20 cellular contexts compared by ENCODE assay signal in the genomic region with DNA sequence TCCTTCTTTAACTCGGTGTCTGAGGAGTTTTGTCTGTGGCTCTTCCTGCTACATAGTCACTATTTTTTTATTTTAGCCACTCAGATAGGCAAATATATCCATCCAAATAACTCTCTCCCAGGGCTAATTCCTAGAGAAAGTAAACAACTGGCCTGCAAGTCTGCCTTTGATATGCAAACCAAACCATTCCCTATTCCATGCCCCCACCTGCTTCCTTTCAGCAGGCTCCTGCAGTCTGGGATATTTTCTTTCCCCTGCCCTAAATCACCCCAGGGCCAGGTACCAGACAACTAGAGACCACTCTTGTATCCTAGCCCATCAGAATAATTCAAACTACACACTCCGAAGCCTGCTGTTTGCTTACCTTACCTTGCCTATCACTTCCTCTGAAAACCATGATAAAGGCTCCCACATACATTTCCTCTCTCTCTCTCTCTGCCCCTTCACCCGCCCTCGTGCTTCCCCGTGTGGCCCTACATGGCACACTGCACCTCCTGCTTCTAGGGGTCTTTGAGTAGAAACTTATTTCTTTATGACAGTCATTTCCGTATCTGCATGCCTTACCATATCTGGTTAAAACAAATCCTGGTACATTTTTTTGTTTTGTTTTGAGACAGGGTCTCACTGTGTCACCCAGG. TPM values are rescaled to one million over a fixed set of nuclear protein-coding genes. Genes with fewer than 3 reads are reported as not detected.
"Had no signal": no experiment of that assay in that cellular context is flagged by ENCODE, and none has a peak within 500 bp of the region (broad histone marks: within the 10 kb centered on the region; RNA-seq: fewer than 3 reads in every experiment).

No MANE protein-coding gene starts in this region.

- H3K4me1 ChIP-seq: gastroesophageal sphincter, pancreas had no signal

- H3K27me3 ChIP-seq: pancreas had no signal

- ATAC-seq: activated CD4-positive, CD25-positive, alpha-beta regulatory T cell treated with anti-CD3 and anti-CD28 coated beads, Interleukin-2, amount 50 U/mL, for 24 hours; gastroesophageal sphincter; left lobe of liver; naive thymus-derived CD4-positive, alpha-beta T cell; pancreas had no signal

- H3K4me1 Mint-ChIP-seq: endodermal cell had no signal

- H3K27ac ChIP-seq: dorsolateral prefrontal cortex, gastroesophageal sphincter, pancreas had no signal

- H3K4me3 ChIP-seq: dorsolateral prefrontal cortex, gastroesophageal sphincter, pancreas had no signal

- H3K4me3 Mint-ChIP-seq: activated CD4-positive, alpha-beta memory T cell treated with anti-CD3 and anti-CD28 coated beads for 36 hours; endodermal cell; T-helper 2 cell treated with Interferon-gamma antibody and Interleukin-4, amounts not matched to agents 5 μg/mL and 100 μg/mL, for 36 hours had no signal

- DNase-seq: activated CD4-positive, alpha-beta memory T cell treated with anti-CD3 and anti-CD28 coated beads for 36 hours; activated CD8-positive, alpha-beta memory T cell treated with anti-CD3 and anti-CD28 coated beads, Interleukin-2, amount 50 U/mL, for 4 hours; dorsolateral prefrontal cortex; endodermal cell; naive thymus-derived CD4-positive, alpha-beta T cell; stimulated activated CD4-positive, alpha-beta T cell treated with anti-CD3 and anti-CD28 coated beads, Interleukin-1b, Interleukin-23, amount 100 ng/mL, for 48 hours; SW 1271 had no signal

- H3K9me3 ChIP-seq: gastroesophageal sphincter, pancreas had no signal

- H3K27ac Mint-ChIP-seq: activated CD4-positive, alpha-beta memory T cell treated with anti-CD3 and anti-CD28 coated beads for 36 hours; endodermal cell; naive thymus-derived CD4-positive, alpha-beta T cell; T-helper 2 cell treated with Interferon-gamma antibody and Interleukin-4, amounts not matched to agents 5 μg/mL and 100 μg/mL, for 36 hours had no signal

- H3K36me3 ChIP-seq: gastroesophageal sphincter, pancreas had no signal

- H3K36me3 Mint-ChIP-seq: activated CD4-positive, alpha-beta memory T cell treated with anti-CD3 and anti-CD28 coated beads for 36 hours had no signal

- H3K9me3 Mint-ChIP-seq: activated CD4-positive, alpha-beta memory T cell treated with anti-CD3 and anti-CD28 coated beads for 36 hours; T-helper 2 cell treated with Interferon-gamma antibody and Interleukin-4, amounts not matched to agents 5 μg/mL and 100 μg/mL, for 36 hours had no signal

RNA-seq across cellular contexts. Expression of a gene that starts 8.3 kb away (rescaled TPM):
- total RNA-seq: activated CD4-positive, alpha-beta memory T cell treated with anti-CD3 and anti-CD28 coated beads for 36 hours; astrocyte; bronchial epithelial cell; dorsolateral prefrontal cortex; endodermal cell; epithelial cell of proximal tubule; gastroesophageal sphincter; left lobe of liver; lung microvascular endothelial cell; pancreas; renal cortical epithelial cell; ureter had no signal
- polyA plus RNA-seq: keratinocyte; naive thymus-derived CD4-positive, alpha-beta T cell; pancreas had no signal

RNA-seq across cellular contexts. Expression of a gene that starts 13.1 kb away (rescaled TPM):
- total RNA-seq: bronchial epithelial cell, endodermal cell, lung microvascular endothelial cell had no signal
- polyA plus RNA-seq: keratinocyte; naive thymus-derived CD4-positive, alpha-beta T cell had no signal

RNA-seq across cellular contexts. Expression of a gene that starts 27.7 kb away (rescaled TPM):
- total RNA-seq: activated CD4-positive, alpha-beta memory T cell treated with anti-CD3 and anti-CD28 coated beads for 36 hours; astrocyte; bronchial epithelial cell; endodermal cell; epithelial cell of proximal tubule; lung microvascular endothelial cell; renal cortical epithelial cell had no signal
- polyA plus RNA-seq: keratinocyte; naive thymus-derived CD4-positive, alpha-beta T cell had no signal

RNA-seq across cellular contexts. Expression of a gene that starts 33.1 kb away (rescaled TPM):
- total RNA-seq: activated CD4-positive, alpha-beta memory T cell treated with anti-CD3 and anti-CD28 coated beads for 36 hours; astrocyte; bronchial epithelial cell; dorsolateral prefrontal cortex; endodermal cell; epithelial cell of proximal tubule; gastroesophageal sphincter; left lobe of liver; lung microvascular endothelial cell; pancreas; renal cortical epithelial cell; ureter had no signal
- polyA plus RNA-seq: adipose tissue; keratinocyte; naive thymus-derived CD4-positive, alpha-beta T cell; pancreas had no signal
